8 cellular contexts compared by ENCODE assay signal in genomic region chr2:96022701-96023522, GRCh38. TPM values are rescaled to one million over a fixed set of nuclear protein-coding genes. Genes with fewer than 3 reads are reported as not detected.
DNase-seq lines count a peak whose midpoint lies in the region; ATAC-seq, FAIRE-seq and TF ChIP-seq lines count a peak whose summit lies in the region.
"Not testable (repeated sequence)": the region's sequence is repeated elsewhere in the genome, so short reads cannot be mapped to it uniquely, and the experiment has no call there.

No MANE protein-coding gene starts in this region.

- FAIRE-seq in GM12891 (lab: Jason Lieb, UNC) = peak; percentile 43
- FAIRE-seq in RCC 7860 (lab: Jason Lieb, UNC) = not testable (repeated sequence)

- ATAC-seq in HG02981 (IDR thresholded peaks at IDR 0.05; ENCODE audit: unreplicated experiment) (peak; percentile 71), left lung (peak; percentile 97)
- peak; percentile 93 for ATAC-seq in effector memory CD8-positive, alpha-beta T cell (replicated peaks)

- not testable (repeated sequence) for H3K27me3 ChIP-seq in left lung; spleen (replicated peaks in 1 of 7); vagina

- H3K9me3 ChIP-seq in left lung, spleen, vagina: not testable (repeated sequence)

- WGBS in spleen, 5 donors = 50 to 74% (median 64%) methylated on average over 8 to 18 of the region's 20 CpGs

- TF ChIP-seq CTCF in left lung (IDR thresholded peaks at IDR 0.05) = peak; percentile 60 to 88
- peak; percentile 51 to 89 (median 82) for TF ChIP-seq CTCF in spleen (IDR thresholded peaks at IDR 0.05 in 8 of 11, conservative IDR thresholded peaks at IDR 0.05 in 3 of 11)
- TF ChIP-seq CTCF in vagina (IDR thresholded peaks at IDR 0.05) = peak; percentile 60 to 81 (median 77)

- not testable (repeated sequence) for H3K4me3 Mint-ChIP-seq in activated T-cell treated with anti-CD3 and anti-CD28 coated beads, Interleukin-2, amount 50 U/mL, for 24 hours; effector memory CD8-positive, alpha-beta T cell

- not testable (repeated sequence) for H3K36me3 Mint-ChIP-seq in activated T-cell treated with anti-CD3 and anti-CD28 coated beads, Interleukin-2, amount 50 U/mL, for 24 hours (ENCODE audit: low read depth); effector memory CD8-positive, alpha-beta T cell (ENCODE audit: insufficient read depth)

- H3K4me1 Mint-ChIP-seq in activated T-cell treated with anti-CD3 and anti-CD28 coated beads, Interleukin-2, amount 50 U/mL, for 24 hours (ENCODE audit: low read depth); effector memory CD8-positive, alpha-beta T cell (ENCODE audit: low read depth in 2 of 2): not testable (repeated sequence)

- not testable (repeated sequence) for H3K27me3 Mint-ChIP-seq in activated T-cell treated with anti-CD3 and anti-CD28 coated beads, Interleukin-2, amount 50 U/mL, for 24 hours; effector memory CD8-positive, alpha-beta T cell

- not testable (repeated sequence) for TF ChIP-seq POLR2A in GM12891 (IDR thresholded peaks at IDR 0.05; ENCODE audit: low read depth, low read length); spleen (IDR thresholded peaks at IDR 0.05); vagina (IDR thresholded peaks at IDR 0.05)

- DNase-seq in GM12891 (ENCODE audit: insufficient read length, low spot score) (peak; percentile 70), RCC 7860 (ENCODE audit: low spot score) (peak; percentile 52), left lung (peak; percentile 84 to 92), spleen (peak; percentile 91), vagina (ENCODE audit: extremely low spot score in 2 of 2) (peak; percentile 87 to 96)
- peak; percentile 86 for DNase-seq in activated T-cell treated with anti-CD3 and anti-CD28 coated beads, Interleukin-2, amount 50 U/mL, for 24 hours
- DNase-seq in effector memory CD8-positive, alpha-beta T cell = peak; percentile 51 to 74 (median 57)

- H3K27ac ChIP-seq in left lung, vagina: not testable (repeated sequence)
- peak overlapping the region in 1 of 8 donors; percentile 37 for H3K27ac ChIP-seq in spleen

- not testable (repeated sequence) for H3K9me3 Mint-ChIP-seq in activated T-cell treated with anti-CD3 and anti-CD28 coated beads, Interleukin-2, amount 50 U/mL, for 24 hours; effector memory CD8-positive, alpha-beta T cell

- intact Hi-C loops in left lung (cut with DNase I); spleen (cut with DNase I; ENCODE audit: low total_unique reads); vagina (cut with DNase I): not testable (repeated sequence)

- H3K4me1 ChIP-seq in left lung, spleen, vagina: not testable (repeated sequence)

- H3K4me3 ChIP-seq in left lung, spleen, vagina: not testable (repeated sequence)

- not testable (repeated sequence) for H3K36me3 ChIP-seq in left lung, spleen, vagina

- H3K27ac Mint-ChIP-seq in activated T-cell treated with anti-CD3 and anti-CD28 coated beads, Interleukin-2, amount 50 U/mL, for 24 hours; effector memory CD8-positive, alpha-beta T cell: not testable (repeated sequence)

RNA-seq across cellular contexts. Expression of gene GPAT2, which starts 11.8 kb away (rescaled TPM):
- polyA plus RNA-seq in GM12891 (2012; ENCODE audit: low read depth, missing spikeins) = 23.2 TPM
- total RNA-seq in left lung (1 to 10 TPM; 2.8 to 7.3 TPM), spleen (10 to 100 TPM in 2 of 7 donors, 1 to 10 TPM in 5; 3.7 to 12.5 (median 8.8) TPM), vagina (1.2 TPM)
- polyA plus RNA-seq in spleen = 1 to 10 TPM; 3.9 to 5.0 (median 4.7) TPM

RNA-seq across cellular contexts. Expression of gene ANKRD36C, which starts 31.3 kb away (rescaled TPM):
- polyA plus RNA-seq in GM12891 (2012; ENCODE audit: low read depth, missing spikeins) = 4.8 TPM
- 10 to 100 TPM; 17.4 to 23.5 TPM for total RNA-seq in left lung
- total RNA-seq in spleen = 100 to 1,000 TPM in 1 of 7 donors, 10 to 100 TPM in 6; 43.2 to 106 (median 65.8) TPM
- 1 to 10 TPM in 2 of 3 donors, under 1 TPM in 1; 0.80 to 3.5 (median 1.3) TPM for polyA plus RNA-seq in spleen
- 36.6 TPM for total RNA-seq in vagina
